Comparison of ENCODE assay signal across 1 cellular context in genomic region chr3:52682016-52682415, GRCh38.
TF ChIP-seq lines count a peak whose summit lies in the region.

No MANE protein-coding gene starts in this region.

TF ChIP-seq in HepG2, 621 proteins besides CTCF, POLR2A, EP300 and RAD21 (continued from another document and continues in another):
- TF ChIP-seq ZNF614 (CRISPR knock-in tag; IDR thresholded peaks at IDR 0.05; ENCODE audit: borderline replicate concordance) (0 out of 2 replicates have a peak, but pooled peaks have one; percentile 50), ZNF17 (CRISPR knock-in tag; IDR thresholded peaks at IDR 0.05) (no peak), ZNF367 (CRISPR knock-in tag; IDR thresholded peaks at IDR 0.05; ENCODE audit: borderline replicate concordance) (no peak), MXD4 (CRISPR knock-in tag; IDR thresholded peaks at IDR 0.05) (peak; percentile 70; the same call in 1 of the 2 replicates), ZBTB44 (CRISPR knock-in tag; IDR thresholded peaks at IDR 0.05) (no peak), STAT6 (CRISPR knock-in tag; IDR thresholded peaks at IDR 0.05; ENCODE audit: borderline replicate concordance) (no peak), FOXK1 (CRISPR knock-in tag; IDR thresholded peaks at IDR 0.05; ENCODE audit: borderline replicate concordance, low read depth) (peak; percentile 74; the same call in 1 of the 2 replicates), ZNF431 (CRISPR knock-in tag; IDR thresholded peaks at IDR 0.05; ENCODE audit: borderline replicate concordance, low read depth) (no peak), PHF5A (CRISPR knock-in tag; IDR thresholded peaks at IDR 0.05; ENCODE audit: low read depth, unreplicated experiment) (peak; percentile 41), MXD1 (CRISPR knock-in tag; IDR thresholded peaks at IDR 0.05) (no peak), GMEB1 (CRISPR knock-in tag; IDR thresholded peaks at IDR 0.05; ENCODE audit: borderline replicate concordance) (no peak), ZGPAT (CRISPR knock-in tag; IDR thresholded peaks at IDR 0.05) (0 out of 2 replicates have a peak, but pooled peaks have one; percentile 27), MTA1 (CRISPR knock-in tag; IDR thresholded peaks at IDR 0.05; ENCODE audit: borderline replicate concordance) (no peak), ARID2 (CRISPR knock-in tag; IDR thresholded peaks at IDR 0.05; ENCODE audit: borderline replicate concordance) (no peak), SIN3A (IDR thresholded peaks at IDR 0.05; ENCODE audit: borderline replicate concordance, low read depth, low read length) (0 out of 2 replicates have a peak, but pooled peaks have one; percentile 42), ARNT (IDR thresholded peaks at IDR 0.05) (no peak), ZNF75D (CRISPR knock-in tag; IDR thresholded peaks at IDR 0.05; ENCODE audit: borderline replicate concordance) (no peak), MEIS2 (CRISPR knock-in tag; IDR thresholded peaks at IDR 0.05) (no peak), ZNF792 (CRISPR knock-in tag; IDR thresholded peaks at IDR 0.05) (0 out of 2 replicates have a peak, but pooled peaks have one; percentile 36), SNRNP70 (IDR thresholded peaks at IDR 0.05; ENCODE audit: low read depth, low read length) (no peak), U2AF2 (IDR thresholded peaks at IDR 0.05; ENCODE audit: low read depth, low read length) (no peak), MBNL3 (CRISPR knock-in tag; conservative IDR thresholded peaks at IDR 0.05) (no peak), ZNF225 (CRISPR knock-in tag; IDR thresholded peaks at IDR 0.05) (no peak), E2F1 (CRISPR knock-in tag; IDR thresholded peaks at IDR 0.05) (0 out of 2 replicates have a peak, but pooled peaks have one; percentile 17), ZBTB10 (CRISPR knock-in tag; IDR thresholded peaks at IDR 0.05; ENCODE audit: borderline replicate concordance) (no peak), KAT7 (CRISPR knock-in tag; IDR thresholded peaks at IDR 0.05; ENCODE audit: borderline replicate concordance) (no peak), AHDC1 (CRISPR knock-in tag; IDR thresholded peaks at IDR 0.05; ENCODE audit: borderline replicate concordance) (no peak), ZNF776 (CRISPR knock-in tag; IDR thresholded peaks at IDR 0.05) (no peak), ARID3A (IDR thresholded peaks at IDR 0.05; ENCODE audit: low read depth, low read length) (peak; percentile 71), ARNT2 (CRISPR knock-in tag; IDR thresholded peaks at IDR 0.05; ENCODE audit: low read depth) (no peak), ZNF530 (CRISPR knock-in tag; IDR thresholded peaks at IDR 0.05; ENCODE audit: low read depth) (no peak), SAFB2 (CRISPR knock-in tag; IDR thresholded peaks at IDR 0.05; ENCODE audit: borderline replicate concordance, low read depth) (no peak)
